Comparison of ENCODE assay signal across 16 cellular contexts in genomic region chr6:84652356-84653026, GRCh38.
DNase-seq lines count a peak whose midpoint lies in the region; ATAC-seq, FAIRE-seq and TF ChIP-seq lines count a peak whose summit lies in the region.
"Had no signal": no experiment of that assay in that cellular context is flagged by ENCODE, and none has a peak within 500 bp of the region (broad histone marks: within the 10 kb centered on the region; RNA-seq: fewer than 3 reads in every experiment).

No MANE protein-coding gene starts in this region.

- H3K9me3 Mint-ChIP-seq in Calu3 (ENCODE audit: low read depth, unreplicated experiment) (peaks cover 3% of the 10 kb centered on the region), osteocyte (ENCODE audit: unreplicated experiment) (peaks cover 3% of the 10 kb centered on the region)
- H3K9me3 Mint-ChIP-seq in stimulated activated memory B cell treated with anti-CD40 and anti-IgM and Interleukin-4, amounts not matched to agents 10 μg/mL and 1 μg/mL and 100 μg/mL, for 72 hours: no peaks in the 10 kb centered on the region
- H3K9me3 Mint-ChIP-seq in CD4-positive, alpha-beta T cell: peaks cover 3% of the 10 kb centered on the region
- H3K9me3 Mint-ChIP-seq: type B pancreatic cell had no signal

- peaks cover 36% of the 10 kb centered on the region for H3K4me1 ChIP-seq in endothelial cell of umbilical vein (ENCODE audit: control insufficient read depth, extremely low read depth, insufficient read depth, low read length)

- BruUV-seq in Calu3 (replicated peaks; lab: Mats Ljungman, UMichigan): no TSS peak
- TSS peak; percentile 88 for BruUV-seq in endothelial cell of umbilical vein (replicated peaks; lab: Mats Ljungman, UMichigan)

- no peak overlapping the region for H2AFZ ChIP-seq in endothelial cell of umbilical vein (ENCODE audit: low read depth, low read length)

- H3K27ac Mint-ChIP-seq in Calu3 (ENCODE audit: unreplicated experiment) (peak overlapping the region; percentile 8), osteocyte (ENCODE audit: unreplicated experiment) (peak overlapping the region; percentile 62)
- H3K27ac Mint-ChIP-seq in stimulated activated memory B cell treated with anti-CD40 and anti-IgM and Interleukin-4, amounts not matched to agents 10 μg/mL and 1 μg/mL and 100 μg/mL, for 72 hours: no peak overlapping the region
- no peak overlapping the region for H3K27ac Mint-ChIP-seq in CD4-positive, alpha-beta T cell
- H3K27ac Mint-ChIP-seq: type B pancreatic cell had no signal

- H4K20me1 ChIP-seq in endothelial cell of umbilical vein (replicated peaks; ENCODE audit: control insufficient read depth, extremely low read depth, insufficient read depth, low read length): no peaks in the 10 kb centered on the region

- no peaks in the 10 kb centered on the region for H3K36me3 ChIP-seq in endothelial cell of umbilical vein (ENCODE audit: control insufficient read depth in 2 of 2, extremely low read depth in 1 of 2, insufficient read depth in 2 of 2, low read length in 2 of 2)
- H3K36me3 ChIP-seq: cardiac muscle cell had no signal

- no peaks in the 10 kb centered on the region for H3K79me2 ChIP-seq in endothelial cell of umbilical vein (ENCODE audit: control insufficient read depth, insufficient read depth, low read length)

- H3K27me3 Mint-ChIP-seq in Calu3 (ENCODE audit: unreplicated experiment): no peaks in the 10 kb centered on the region
- H3K27me3 Mint-ChIP-seq in osteocyte (ENCODE audit: unreplicated experiment): no peaks in the 10 kb centered on the region
- no peaks in the 10 kb centered on the region for H3K27me3 Mint-ChIP-seq in stimulated activated memory B cell treated with anti-CD40 and anti-IgM and Interleukin-4, amounts not matched to agents 10 μg/mL and 1 μg/mL and 100 μg/mL, for 72 hours
- no peaks in the 10 kb centered on the region for H3K27me3 Mint-ChIP-seq in CD4-positive, alpha-beta T cell

- dilution Hi-C loops in endothelial cell of umbilical vein (cut with MboI; ENCODE audit: extremely low pct_ligation_motif_present, low sequenced_read_pairs): no loop called here

- no peaks in the 10 kb centered on the region for H3K9me3 ChIP-seq in endothelial cell of umbilical vein (replicated peaks; ENCODE audit: control insufficient read depth, insufficient read depth, low read length)
- no peaks in the 10 kb centered on the region for H3K9me3 ChIP-seq in CD4-positive, alpha-beta T cell (ENCODE audit: control insufficient read depth, low read length)

- TF ChIP-seq POLR2A in endothelial cell of umbilical vein (IDR thresholded peaks at IDR 0.05; ENCODE audit: low read depth, low read length): peak; percentile 56

- no peak for ATAC-seq in stimulated activated memory B cell treated with anti-CD40 and anti-IgM and Interleukin-4, amounts not matched to agents 10 μg/mL and 1 μg/mL and 100 μg/mL, for 72 hours
- no peak for ATAC-seq in CD4-positive, alpha-beta T cell (ENCODE audit: poor library complexity)

- H3K4me3 Mint-ChIP-seq in Calu3 (ENCODE audit: low read depth, unreplicated experiment) (no peak overlapping the region), osteocyte (ENCODE audit: unreplicated experiment) (no peak overlapping the region)
- no peak overlapping the region for H3K4me3 Mint-ChIP-seq in stimulated activated memory B cell treated with anti-CD40 and anti-IgM and Interleukin-4, amounts not matched to agents 10 μg/mL and 1 μg/mL and 100 μg/mL, for 72 hours
- no peak overlapping the region for H3K4me3 Mint-ChIP-seq in CD4-positive, alpha-beta T cell
- H3K4me3 Mint-ChIP-seq: type B pancreatic cell had no signal

- no peaks in the 10 kb centered on the region for H3K27me3 ChIP-seq in endothelial cell of umbilical vein (ENCODE audit: control insufficient read depth in 2 of 2, insufficient read depth in 2 of 2, low read length in 2 of 2)
- no peaks in the 10 kb centered on the region for H3K27me3 ChIP-seq in CD4-positive, alpha-beta T cell (ENCODE audit: control insufficient read depth, insufficient read depth, low read length)

- peak overlapping the region; percentile 79 for H3K4me2 ChIP-seq in endothelial cell of umbilical vein (ENCODE audit: insufficient read depth, low read length)

- CTCF ChIA-PET in Calu3 (lab: Charles Lee) (no interaction called here), endothelial cell of umbilical vein (lab: Charles Lee) (interaction anchor here (0.9 to 1.7 kb wide), 7 partner anchors 9 to 224 kb away, joined by 3 to 7 read pairs (median 4); no protein-coding TSS in a partner anchor)
- CTCF ChIA-PET in CD4-positive, alpha-beta T cell (lab: Charles Lee): no interaction called here

- H3K9me1 ChIP-seq in endothelial cell of umbilical vein (replicated peaks; ENCODE audit: control insufficient read depth, extremely low read depth, insufficient read depth, low read length): no peaks in the 10 kb centered on the region

- DNase-seq in Calu3: peak; percentile 20
- DNase-seq in RCC 7860 (ENCODE audit: low spot score): peak; percentile 84
- peak; percentile 96 for DNase-seq in endothelial cell of umbilical vein (ENCODE audit: low read depth, low spot score)
- no peak for DNase-seq in osteocyte (ENCODE audit: extremely low spot score, unreplicated experiment)
- DNase-seq in NCI-H1092 (lab: John Stamatoyannopoulos, UW): no peak
- DNase-seq in activated CD4-positive, alpha-beta T cell treated with anti-CD3 and anti-CD28 coated beads for 4 hours: no peak
- no peak for DNase-seq in CD4-positive, alpha-beta T cell
- DNase-seq: DMS53, glutamatergic neuron, NCI-H1694, retina had no signal

- POLR2A ChIA-PET in endothelial cell of umbilical vein (lab: Charles Lee): no interaction called here
- POLR2A ChIA-PET in CD4-positive, alpha-beta T cell (lab: Charles Lee): no interaction called here

- H3K9ac ChIP-seq in endothelial cell of umbilical vein (replicated peaks; ENCODE audit: extremely low read depth, insufficient read depth, low read length): peak overlapping the region; percentile 77

- peak overlapping the region in 1 of 3 experiments; percentile 13 for H3K4me3 ChIP-seq in endothelial cell of umbilical vein (replicated peaks in 1 of 3; ENCODE audit: insufficient read depth in 1 of 3, low read depth in 1 of 3, low read length in 3 of 3)
- H3K4me3 ChIP-seq: cardiac muscle cell, lung had no signal

- no peaks in the 10 kb centered on the region for H3K36me3 Mint-ChIP-seq in Calu3 (ENCODE audit: insufficient read depth, unreplicated experiment)
- no peaks in the 10 kb centered on the region for H3K36me3 Mint-ChIP-seq in osteocyte (ENCODE audit: unreplicated experiment)
- H3K36me3 Mint-ChIP-seq in stimulated activated memory B cell treated with anti-CD40 and anti-IgM and Interleukin-4, amounts not matched to agents 10 μg/mL and 1 μg/mL and 100 μg/mL, for 72 hours: no peaks in the 10 kb centered on the region
- H3K36me3 Mint-ChIP-seq in CD4-positive, alpha-beta T cell (ENCODE audit: low read depth): no peaks in the 10 kb centered on the region
- H3K36me3 Mint-ChIP-seq: type B pancreatic cell had no signal

- intact Hi-C loops in Calu3 (cut with micrococcal nuclease; ENCODE audit: unreplicated experiment) (no loop called here), endothelial cell of umbilical vein (cut with micrococcal nuclease) (loop anchor here (1.0 to 5.0 kb wide), 7 partner anchors 8 to 160 kb away; partner anchors contain the start of gene TBX18)
- intact Hi-C loops in CD4-positive, alpha-beta T cell (cut with DNase I, micrococcal nuclease): no loop called here

- H3K4me1 Mint-ChIP-seq in Calu3 (ENCODE audit: low read depth, unreplicated experiment) (peaks cover 31% of the 10 kb centered on the region), osteocyte (ENCODE audit: unreplicated experiment) (peaks cover 25% of the 10 kb centered on the region)
- H3K4me1 Mint-ChIP-seq in stimulated activated memory B cell treated with anti-CD40 and anti-IgM and Interleukin-4, amounts not matched to agents 10 μg/mL and 1 μg/mL and 100 μg/mL, for 72 hours: no peaks in the 10 kb centered on the region
- H3K4me1 Mint-ChIP-seq in CD4-positive, alpha-beta T cell (ENCODE audit: low read depth): no peaks in the 10 kb centered on the region

- TF ChIP-seq CTCF in Calu3 (IDR thresholded peaks at IDR 0.05; ENCODE audit: unreplicated experiment) (no peak), endothelial cell of umbilical vein (IDR thresholded peaks at IDR 0.05; ENCODE audit: extremely low read depth in 1 of 2, insufficient read depth in 1 of 2, low read depth in 1 of 2, low read length in 2 of 2) (no peak), osteocyte (IDR thresholded peaks at IDR 0.05) (no peak)
- no peak for TF ChIP-seq CTCF in CD4-positive, alpha-beta T cell (IDR thresholded peaks at IDR 0.05)

- peak overlapping the region; percentile 97 for H3K27ac ChIP-seq in endothelial cell of umbilical vein (ENCODE audit: insufficient read depth, low read depth, low read length)
- no peak overlapping the region for H3K27ac ChIP-seq in CD4-positive, alpha-beta T cell (ENCODE audit: low read depth, low read length)
- H3K27ac ChIP-seq: cardiac muscle cell had no signal

- FAIRE-seq in RCC 7860 (lab: Jason Lieb, UNC): peak; percentile 93
- peak; percentile 84 for FAIRE-seq in endothelial cell of umbilical vein (lab: Jason Lieb, UNC)
- FAIRE-seq: GM18507 had no signal

TF ChIP-seq in endothelial cell of umbilical vein, 7 proteins besides CTCF, POLR2A, EP300 and RAD21:
- TF ChIP-seq FOS (IDR thresholded peaks at IDR 0.05; ENCODE audit: borderline replicate concordance, insufficient read depth, low read length): peak; percentile 90
- TF ChIP-seq MAX (IDR thresholded peaks at IDR 0.05; ENCODE audit: insufficient read depth, insufficient read length): no peak
- TF ChIP-seq GATA2 (IDR thresholded peaks at IDR 0.05; ENCODE audit: insufficient read depth, insufficient read length, low read depth, low read length): peak; percentile 91
- TF ChIP-seq EZH2 (IDR thresholded peaks at IDR 0.05; ENCODE audit: borderline replicate concordance, low read depth, low read length, severe bottlenecking): no peak
- TF ChIP-seq JUN (IDR thresholded peaks at IDR 0.05; ENCODE audit: borderline replicate concordance, insufficient read depth, insufficient read length, low read depth): peak; percentile 97
- TF ChIP-seq POLR2AphosphoS5 (IDR thresholded peaks at IDR 0.05; ENCODE audit: insufficient read depth, low read depth, low read length): peak; percentile 95
- TF ChIP-seq MYC (IDR thresholded peaks at IDR 0.05; ENCODE audit: low read depth, low read length): no peak

Comparison
In these comparisons a context has a peak if more than half of its experiments do, and no peak if none do; other contexts are left out.
1. DNase-seq: peak in Calu3 (single experiment), RCC 7860 (single experiment) and endothelial cell of umbilical vein (single experiment); none in osteocyte (single experiment), NCI-H1092 (single experiment), activated CD4-positive, alpha-beta T cell treated with anti-CD3 and anti-CD28 coated beads for 4 hours (0 of 2) and CD4-positive, alpha-beta T cell (0 of 10).
2. H3K27ac Mint-ChIP-seq: peak in Calu3 (single experiment) and osteocyte (single experiment); none in stimulated activated memory B cell treated with anti-CD40 and anti-IgM and Interleukin-4, amounts not matched to agents 10 μg/mL and 1 μg/mL and 100 μg/mL, for 72 hours (single experiment) and CD4-positive, alpha-beta T cell (single experiment).